ENCODE assay signal across 8 cellular contexts in genomic region chr10:27240891-27241639, GRCh38. TPM values are rescaled to one million over a fixed set of nuclear protein-coding genes. Genes with fewer than 3 reads are reported as not detected.
A peak's percentile ranks its signal among the peaks of the same experiment; 100 is the strongest.
DNase-seq lines count a peak whose midpoint lies in the region; ATAC-seq and TF ChIP-seq lines count a peak whose summit lies in the region.

No MANE protein-coding gene starts in this region.

- H3K27ac ChIP-seq in CD4-positive, alpha-beta T cell (ENCODE audit: low read depth, low read length): peak overlapping the region; percentile 85
- H3K27ac ChIP-seq in cingulate gyrus (ENCODE audit: low read depth, low read length): peak overlapping the region; percentile 97

- CTCF ChIA-PET in CD4-positive, alpha-beta T cell (lab: Charles Lee): no interaction called here

- in situ Hi-C loops in SK-MEL-5 (cut with HindIII; ENCODE audit: low pct_unique_long_range_greater_than_20kb, low sequenced_read_pairs): no loop called here

- peaks cover 50% of the 10 kb centered on the region for H3K4me1 Mint-ChIP-seq in CD4-positive, alpha-beta T cell (ENCODE audit: low read depth)

- no peaks in the 10 kb centered on the region for H3K9me3 Mint-ChIP-seq in CD4-positive, alpha-beta T cell

- peak; percentile 18 for ATAC-seq in CD4-positive, alpha-beta T cell (ENCODE audit: poor library complexity)
- ATAC-seq in GM19025 (IDR thresholded peaks at IDR 0.05; ENCODE audit: low read depth, unreplicated experiment) (peak; percentile 9), HG03175 (IDR thresholded peaks at IDR 0.05; ENCODE audit: unreplicated experiment) (peak; percentile 17)

- DNase-seq in CD4-positive, alpha-beta T cell: peak in 1 of 10 experiments; percentile 25
- DNase-seq in SK-MEL-5 (ENCODE audit: low read depth, low spot score) (peak; percentile 2), left kidney (ENCODE audit: low read depth, low spot score) (peak; percentile 44), NCI-H1436 treated with DMSO at 0.1 percent for 48 hours (lab: John Stamatoyannopoulos, UW) (no peak)
- peak; percentile 50 for DNase-seq in stimulated activated naive CD4-positive, alpha-beta T cell treated with Interleukin-2 at 50 U/mL for 16 hours (lab: John Stamatoyannopoulos, UW)

- peak overlapping the region; percentile 88 for H3K4me3 Mint-ChIP-seq in CD4-positive, alpha-beta T cell

- H3K27ac Mint-ChIP-seq in CD4-positive, alpha-beta T cell: peak overlapping the region; percentile 94

- POLR2A ChIA-PET in CD4-positive, alpha-beta T cell (lab: Charles Lee): interaction anchor here (0.6 to 2.8 kb wide), 8 partner anchors 10 to 1292 kb away, joined by 3 to 44 read pairs (median 10); partner anchors contain the start of genes MASTL, RAB18, WAC and YME1L1

- H3K27me3 Mint-ChIP-seq in CD4-positive, alpha-beta T cell: no peaks in the 10 kb centered on the region

- TF ChIP-seq CTCF in CD4-positive, alpha-beta T cell (IDR thresholded peaks at IDR 0.05): no peak

- H3K9me3 ChIP-seq in CD4-positive, alpha-beta T cell (ENCODE audit: control insufficient read depth, low read length): no peaks in the 10 kb centered on the region

- intact Hi-C loops in CD4-positive, alpha-beta T cell (cut with DNase I, micrococcal nuclease): loop anchor here (1.0 to 10.0 kb wide), 5 partner anchors 51 to 1124 kb away; partner anchors contain the start of genes ABI1 (in 2 of the 2), MASTL (in 1 of the 2) and RAB18 (in 1 of the 2)

- no peaks in the 10 kb centered on the region for H3K27me3 ChIP-seq in CD4-positive, alpha-beta T cell (ENCODE audit: control insufficient read depth, insufficient read depth, low read length)

- peaks cover 31% of the 10 kb centered on the region for H3K36me3 Mint-ChIP-seq in CD4-positive, alpha-beta T cell (ENCODE audit: low read depth)

RNA-seq across cellular contexts. Expression of gene ACBD5, which starts 0.5 kb away (rescaled TPM):
- 10 to 100 TPM; 21.3 to 22.5 TPM for total RNA-seq in CD4-positive, alpha-beta T cell
- total RNA-seq in SK-MEL-5 (2014; rRNA removed; shearing (Covaris generic)): 25.2 and 26.3 TPM in 2 replicates
- polyA plus RNA-seq in SK-MEL-5 (2015; cell fraction: cytosol; rRNA removed): 16.1 and 17.3 TPM in 2 replicates
- polyA plus RNA-seq in SK-MEL-5 (2015; cell fraction: nucleus; rRNA removed): 10.2 and 12.6 TPM in 2 replicates
